Comparison of ENCODE assay signal across 22 cellular contexts in genomic region chr7:28900311-28900710, GRCh38. TPM values are rescaled to one million over a fixed set of nuclear protein-coding genes. Genes with fewer than 3 reads are reported as not detected.
"Had no signal": no experiment of that assay in that cellular context is flagged by ENCODE, and none has a peak within 500 bp of the region (broad histone marks: within the 10 kb centered on the region; RNA-seq: fewer than 3 reads in every experiment).

No MANE protein-coding gene starts in this region.

- H3K9me3 ChIP-seq: body of pancreas, sigmoid colon, spleen, thoracic aorta had no signal

- H3K4me1 ChIP-seq: spleen had no signal

- DNase-seq: activated CD4-positive, alpha-beta T cell treated with anti-CD3 and anti-CD28 coated beads for 1 hour; activated CD4-positive, alpha-beta T cell treated with anti-CD3 and anti-CD28 coated beads, Interleukin-2, amount 50 U/mL, for 1 hour; activated CD8-positive, alpha-beta T cell treated with anti-CD3 and anti-CD28 coated beads, Interleukin-2, amount 10 ng/mL, durations not matched to agents 7 days and 5 days; activated gamma-delta T cell treated with Interleukin-2 at 50 U/mL for 16 hours; activated T-cell treated with anti-CD3 and anti-CD28 coated beads, Interleukin-2, amount 50 U/mL, for 1 hour; anterior cingulate cortex; body of pancreas; cortex of kidney; effector CD8-positive, alpha-beta T cell; foreskin melanocyte; hippocampal formation; islet precursor cell; left cardiac atrium; posterior cingulate gyrus; sigmoid colon; spleen; stimulated activated CD4-positive, alpha-beta T cell treated with anti-CD3 and anti-CD28 coated beads, Interleukin-4, amount 100 ng/mL, for 1 hour; stimulated activated naive CD4-positive, alpha-beta T cell treated with Interleukin-2 at 50 U/mL for 16 hours had no signal

- H3K4me3 ChIP-seq: body of pancreas, cardiac muscle cell, sigmoid colon, spleen, thoracic aorta had no signal

- H3K27me3 ChIP-seq: body of pancreas, cardiac muscle cell, sigmoid colon had no signal

- H3K36me3 ChIP-seq: cardiac muscle cell, sigmoid colon, spleen, thoracic aorta had no signal

- ATAC-seq: activated CD8-positive, alpha-beta T cell treated with anti-CD3 and anti-CD28 coated beads, Interleukin-2, amount 10 ng/mL, durations not matched to agents 7 days and 5 days; body of pancreas; esophagus mucosa; left cardiac atrium had no signal

- H3K27ac ChIP-seq: body of pancreas, cardiac muscle cell, sigmoid colon, spleen, thoracic aorta had no signal

RNA-seq across cellular contexts. Expression of gene TRIL, which starts 57.8 kb away (rescaled TPM):
- total RNA-seq: activated CD8-positive, alpha-beta T cell treated with anti-CD3 and anti-CD28 coated beads, Interleukin-2, amount 10 ng/mL, durations not matched to agents 7 days and 5 days; T-helper 2 cell treated with Interferon-gamma antibody and Interleukin-4, amounts not matched to agents 100 ng/mL and 5 ng/mL, for 36 hours had no signal
